Comparison of ENCODE assay signal across 20 cellular contexts in the genomic region with DNA sequence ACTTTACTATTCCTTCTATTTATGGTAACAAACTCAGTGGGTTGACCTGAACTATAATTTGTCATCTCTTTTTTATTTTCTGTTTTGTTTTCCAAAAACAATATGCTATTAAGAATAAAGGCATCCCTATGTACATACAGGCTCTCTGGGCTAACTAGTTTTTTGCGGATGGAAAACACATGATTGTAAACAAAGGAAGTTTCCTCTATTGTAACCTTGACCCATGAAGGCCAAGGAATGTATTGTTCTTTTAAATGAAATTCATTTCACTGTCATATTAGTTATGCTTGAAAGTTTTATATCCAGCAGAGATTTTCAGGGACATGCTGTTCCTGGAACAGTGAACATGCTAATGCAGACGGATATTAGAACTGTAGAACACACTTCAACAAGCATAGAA.
"Had no signal": no experiment of that assay in that cellular context is flagged by ENCODE, and none has a peak within 500 bp of the region (broad histone marks: within the 10 kb centered on the region; RNA-seq: fewer than 3 reads in every experiment).

No MANE protein-coding gene starts in this region.

- DNase-seq: colonic mucosa; cortex of kidney; effector CD8-positive, alpha-beta T cell; effector memory CD8-positive, alpha-beta T cell; endodermal cell; foreskin keratinocyte; heart right ventricle; hippocampal formation; left cardiac atrium; left ventricle myocardium inferior; lower lobe of right lung; mesenchymal stem cell; mucosa of descending colon; naive B cell had no signal

- FAIRE-seq: endothelial cell of umbilical vein, frontal cortex, islet of Langerhans, keratinocyte had no signal

- H3K27me3 ChIP-seq: colonic mucosa, esophagus muscularis mucosa, foreskin keratinocyte, gastroesophageal sphincter, heart right ventricle had no signal

- H3K27ac ChIP-seq: colonic mucosa, esophagus muscularis mucosa, foreskin keratinocyte, gastroesophageal sphincter, heart right ventricle, left ventricle myocardium inferior, lower lobe of right lung had no signal

- H3K4me1 ChIP-seq: colonic mucosa, esophagus muscularis mucosa, foreskin keratinocyte, gastroesophageal sphincter, lower lobe of right lung had no signal

- H3K4me3 ChIP-seq: colonic mucosa, esophagus muscularis mucosa, gastroesophageal sphincter, heart right ventricle, left ventricle myocardium inferior, lower lobe of right lung, mucosa of descending colon had no signal

- H3K36me3 ChIP-seq: colonic mucosa, esophagus muscularis mucosa, gastroesophageal sphincter, heart right ventricle, left ventricle myocardium inferior, lower lobe of right lung had no signal

- H3K9me3 ChIP-seq: colonic mucosa, esophagus muscularis mucosa, gastroesophageal sphincter, heart right ventricle, left ventricle myocardium inferior, lower lobe of right lung had no signal
